ENCODE assay signal across 1 cellular context in genomic region chr18:73691118-73691517, GRCh38.
TF ChIP-seq lines count a peak whose summit lies in the region.

No MANE protein-coding gene starts in this region.

TF ChIP-seq in GM23338, 12 proteins besides CTCF, POLR2A, EP300 and RAD21 (continued from another document):
- TF ChIP-seq, protein P1, sequence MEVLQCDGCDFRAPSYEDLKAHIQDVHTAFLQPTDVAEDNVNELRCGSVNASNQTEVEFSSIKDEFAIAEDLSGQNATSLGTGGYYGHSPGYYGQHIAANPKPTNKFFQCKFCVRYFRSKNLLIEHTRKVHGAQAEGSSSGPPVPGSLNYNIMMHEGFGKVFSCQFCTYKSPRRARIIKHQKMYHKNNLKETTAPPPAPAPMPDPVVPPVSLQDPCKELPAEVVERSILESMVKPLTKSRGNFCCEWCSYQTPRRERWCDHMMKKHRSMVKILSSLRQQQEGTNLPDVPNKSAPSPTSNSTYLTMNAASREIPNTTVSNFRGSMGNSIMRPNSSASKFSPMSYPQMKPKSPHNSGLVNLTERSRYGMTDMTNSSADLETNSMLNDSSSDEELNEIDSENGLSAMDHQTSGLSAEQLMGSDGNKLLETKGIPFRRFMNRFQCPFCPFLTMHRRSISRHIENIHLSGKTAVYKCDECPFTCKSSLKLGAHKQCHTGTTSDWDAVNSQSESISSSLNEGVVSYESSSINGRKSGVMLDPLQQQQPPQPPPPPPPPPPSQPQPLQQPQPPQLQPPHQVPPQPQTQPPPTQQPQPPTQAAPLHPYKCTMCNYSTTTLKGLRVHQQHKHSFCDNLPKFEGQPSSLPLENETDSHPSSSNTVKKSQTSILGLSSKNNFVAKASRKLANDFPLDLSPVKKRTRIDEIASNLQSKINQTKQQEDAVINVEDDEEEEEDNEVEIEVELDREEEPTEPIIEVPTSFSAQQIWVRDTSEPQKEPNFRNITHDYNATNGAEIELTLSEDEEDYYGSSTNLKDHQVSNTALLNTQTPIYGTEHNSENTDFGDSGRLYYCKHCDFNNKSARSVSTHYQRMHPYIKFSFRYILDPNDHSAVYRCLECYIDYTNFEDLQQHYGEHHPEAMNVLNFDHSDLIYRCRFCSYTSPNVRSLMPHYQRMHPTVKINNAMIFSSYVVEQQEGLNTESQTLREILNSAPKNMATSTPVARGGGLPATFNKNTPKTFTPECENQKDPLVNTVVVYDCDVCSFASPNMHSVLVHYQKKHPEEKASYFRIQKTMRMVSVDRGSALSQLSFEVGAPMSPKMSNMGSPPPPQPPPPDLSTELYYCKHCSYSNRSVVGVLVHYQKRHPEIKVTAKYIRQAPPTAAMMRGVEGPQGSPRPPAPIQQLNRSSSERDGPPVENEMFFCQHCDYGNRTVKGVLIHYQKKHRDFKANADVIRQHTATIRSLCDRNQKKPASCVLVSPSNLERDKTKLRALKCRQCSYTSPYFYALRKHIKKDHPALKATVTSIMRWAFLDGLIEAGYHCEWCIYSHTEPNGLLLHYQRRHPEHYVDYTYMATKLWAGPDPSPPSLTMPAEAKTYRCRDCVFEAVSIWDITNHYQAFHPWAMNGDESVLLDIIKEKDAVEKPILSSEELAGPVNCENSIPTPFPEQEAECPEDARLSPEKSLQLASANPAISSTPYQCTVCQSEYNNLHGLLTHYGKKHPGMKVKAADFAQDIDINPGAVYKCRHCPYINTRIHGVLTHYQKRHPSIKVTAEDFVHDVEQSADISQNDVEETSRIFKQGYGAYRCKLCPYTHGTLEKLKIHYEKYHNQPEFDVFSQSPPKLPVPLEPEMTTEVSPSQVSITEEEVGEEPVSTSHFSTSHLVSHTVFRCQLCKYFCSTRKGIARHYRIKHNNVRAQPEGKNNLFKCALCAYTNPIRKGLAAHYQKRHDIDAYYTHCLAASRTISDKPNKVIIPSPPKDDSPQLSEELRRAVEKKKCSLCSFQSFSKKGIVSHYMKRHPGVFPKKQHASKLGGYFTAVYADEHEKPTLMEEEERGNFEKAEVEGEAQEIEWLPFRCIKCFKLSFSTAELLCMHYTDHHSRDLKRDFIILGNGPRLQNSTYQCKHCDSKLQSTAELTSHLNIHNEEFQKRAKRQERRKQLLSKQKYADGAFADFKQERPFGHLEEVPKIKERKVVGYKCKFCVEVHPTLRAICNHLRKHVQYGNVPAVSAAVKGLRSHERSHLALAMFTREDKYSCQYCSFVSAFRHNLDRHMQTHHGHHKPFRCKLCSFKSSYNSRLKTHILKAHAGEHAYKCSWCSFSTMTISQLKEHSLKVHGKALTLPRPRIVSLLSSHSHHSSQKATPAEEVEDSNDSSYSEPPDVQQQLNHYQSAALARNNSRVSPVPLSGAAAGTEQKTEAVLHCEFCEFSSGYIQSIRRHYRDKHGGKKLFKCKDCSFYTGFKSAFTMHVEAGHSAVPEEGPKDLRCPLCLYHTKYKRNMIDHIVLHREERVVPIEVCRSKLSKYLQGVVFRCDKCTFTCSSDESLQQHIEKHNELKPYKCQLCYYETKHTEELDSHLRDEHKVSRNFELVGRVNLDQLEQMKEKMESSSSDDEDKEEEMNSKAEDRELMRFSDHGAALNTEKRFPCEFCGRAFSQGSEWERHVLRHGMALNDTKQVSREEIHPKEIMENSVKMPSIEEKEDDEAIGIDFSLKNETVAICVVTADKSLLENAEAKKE (CRISPR knock-in tag; IDR thresholded peaks at IDR 0.05): no peak
- no peak for TF ChIP-seq ZNF114 (CRISPR knock-in tag; IDR thresholded peaks at IDR 0.05)
- no peak for TF ChIP-seq JUNB (IDR thresholded peaks at IDR 0.05; ENCODE audit: unreplicated experiment)
- TF ChIP-seq EZH2phosphoT487 (IDR thresholded peaks at IDR 0.05; ENCODE audit: unreplicated experiment): no peak
- no peak for TF ChIP-seq EZH2 (IDR thresholded peaks at IDR 0.05; ENCODE audit: low read depth, unreplicated experiment)
- no peak for TF ChIP-seq STAT1 (IDR thresholded peaks at IDR 0.05; ENCODE audit: unreplicated experiment)
- TF ChIP-seq ZNF331 (CRISPR knock-in tag; IDR thresholded peaks at IDR 0.05; ENCODE audit: low read depth): no peak
- TF ChIP-seq ETS1 (IDR thresholded peaks at IDR 0.05): no peak
- no peak for TF ChIP-seq NANOG (IDR thresholded peaks at IDR 0.05; ENCODE audit: borderline replicate concordance)
- TF ChIP-seq, protein P2, sequence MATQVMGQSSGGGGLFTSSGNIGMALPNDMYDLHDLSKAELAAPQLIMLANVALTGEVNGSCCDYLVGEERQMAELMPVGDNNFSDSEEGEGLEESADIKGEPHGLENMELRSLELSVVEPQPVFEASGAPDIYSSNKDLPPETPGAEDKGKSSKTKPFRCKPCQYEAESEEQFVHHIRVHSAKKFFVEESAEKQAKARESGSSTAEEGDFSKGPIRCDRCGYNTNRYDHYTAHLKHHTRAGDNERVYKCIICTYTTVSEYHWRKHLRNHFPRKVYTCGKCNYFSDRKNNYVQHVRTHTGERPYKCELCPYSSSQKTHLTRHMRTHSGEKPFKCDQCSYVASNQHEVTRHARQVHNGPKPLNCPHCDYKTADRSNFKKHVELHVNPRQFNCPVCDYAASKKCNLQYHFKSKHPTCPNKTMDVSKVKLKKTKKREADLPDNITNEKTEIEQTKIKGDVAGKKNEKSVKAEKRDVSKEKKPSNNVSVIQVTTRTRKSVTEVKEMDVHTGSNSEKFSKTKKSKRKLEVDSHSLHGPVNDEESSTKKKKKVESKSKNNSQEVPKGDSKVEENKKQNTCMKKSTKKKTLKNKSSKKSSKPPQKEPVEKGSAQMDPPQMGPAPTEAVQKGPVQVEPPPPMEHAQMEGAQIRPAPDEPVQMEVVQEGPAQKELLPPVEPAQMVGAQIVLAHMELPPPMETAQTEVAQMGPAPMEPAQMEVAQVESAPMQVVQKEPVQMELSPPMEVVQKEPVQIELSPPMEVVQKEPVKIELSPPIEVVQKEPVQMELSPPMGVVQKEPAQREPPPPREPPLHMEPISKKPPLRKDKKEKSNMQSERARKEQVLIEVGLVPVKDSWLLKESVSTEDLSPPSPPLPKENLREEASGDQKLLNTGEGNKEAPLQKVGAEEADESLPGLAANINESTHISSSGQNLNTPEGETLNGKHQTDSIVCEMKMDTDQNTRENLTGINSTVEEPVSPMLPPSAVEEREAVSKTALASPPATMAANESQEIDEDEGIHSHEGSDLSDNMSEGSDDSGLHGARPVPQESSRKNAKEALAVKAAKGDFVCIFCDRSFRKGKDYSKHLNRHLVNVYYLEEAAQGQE (IDR thresholded peaks at IDR 0.05; ENCODE audit: unreplicated experiment): no peak
